Comparison of ENCODE assay signal across 8 cellular contexts in the genomic region with DNA sequence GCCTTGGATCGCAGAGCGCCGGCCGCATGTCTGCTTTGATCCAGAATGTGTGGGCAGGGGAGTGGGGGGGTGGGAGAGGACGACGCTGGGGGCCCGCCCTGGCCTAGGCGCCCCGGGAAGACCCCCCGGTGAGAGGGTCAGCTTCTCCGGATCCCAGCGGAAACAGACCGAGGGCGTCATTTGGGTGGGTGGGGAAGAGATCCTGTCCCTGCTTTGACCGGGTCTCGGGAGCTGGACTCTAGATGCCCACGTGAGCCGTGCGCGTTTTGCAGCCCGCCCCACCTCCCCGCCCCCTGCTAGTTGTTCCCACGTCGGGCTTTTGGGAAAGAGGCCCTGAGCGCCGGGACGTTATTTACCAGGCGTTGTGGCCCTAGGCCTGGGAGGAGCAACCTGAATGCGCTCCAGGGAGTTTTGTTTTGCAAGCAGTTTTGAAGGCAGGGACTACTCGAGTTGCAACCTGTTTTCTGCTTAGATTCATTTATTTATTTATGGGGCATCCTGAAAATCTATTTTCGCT. TPM values are rescaled to one million over a fixed set of nuclear protein-coding genes. Genes with fewer than 3 reads are reported as not detected.
DNase-seq lines count a peak whose midpoint lies in the region; ATAC-seq and TF ChIP-seq lines count a peak whose summit lies in the region.

No MANE protein-coding gene starts in this region.

- H3K36me3 ChIP-seq in SK-N-SH (replicated peaks in 1 of 2; ENCODE audit: control insufficient read depth in 1 of 2, insufficient read depth in 2 of 2, low read length in 1 of 2), result no peaks in the 10 kb centered on the region
- H3K36me3 ChIP-seq in ovary, result no peaks in the 10 kb centered on the region

- peaks cover 92% of the 10 kb centered on the region for H3K27me3 ChIP-seq in SK-N-SH (ENCODE audit: insufficient read depth)
- H3K27me3 ChIP-seq in ovary, result no peaks in the 10 kb centered on the region

- TF ChIP-seq EP300 in SK-N-SH (IDR thresholded peaks at IDR 0.05; ENCODE audit: borderline replicate concordance in 1 of 2, low read depth in 1 of 2, low read length in 1 of 2), result no peak
- no peak for TF ChIP-seq EP300 in ovary (IDR thresholded peaks at IDR 0.05)

- no peak overlapping the region for H3K9ac ChIP-seq in SK-N-SH

- no peak for TF ChIP-seq CTCF in activated CD8-positive, alpha-beta T cell treated with anti-CD3 and anti-CD28 coated beads for 36 hours (IDR thresholded peaks at IDR 0.05)
- no peak for TF ChIP-seq CTCF in SK-N-SH (IDR thresholded peaks at IDR 0.05)
- no peak for TF ChIP-seq CTCF in ovary (IDR thresholded peaks at IDR 0.05)

- WGBS in SK-N-SH (ENCODE audit: low lambda C conversion rate), result 17% methylated on average over 10 of the region's 31 CpGs
- 4 to 5% (median 4%) methylated on average over 31 of the region's 31 CpGs for WGBS in ovary, 3 donors

- H3K9me3 ChIP-seq in SK-N-SH (no peaks in the 10 kb centered on the region), ovary (no peaks in the 10 kb centered on the region)

- no peaks in the 10 kb centered on the region for H3F3A ChIP-seq in SK-N-SH (replicated peaks; ENCODE audit: insufficient read depth)

- peaks cover 62% of the 10 kb centered on the region for H3K27me3 Mint-ChIP-seq in activated CD8-positive, alpha-beta T cell treated with anti-CD3 and anti-CD28 coated beads, Interleukin-2, amount 10 ng/mL, durations not matched to agents 7 days and 5 days (ENCODE audit: low read depth)
- H3K27me3 Mint-ChIP-seq in activated CD8-positive, alpha-beta T cell treated with anti-CD3 and anti-CD28 coated beads for 36 hours, result peaks cover 59% of the 10 kb centered on the region

- peak overlapping the region; percentile 74 for H3K4me3 Mint-ChIP-seq in activated CD8-positive, alpha-beta T cell treated with anti-CD3 and anti-CD28 coated beads, Interleukin-2, amount 10 ng/mL, durations not matched to agents 7 days and 5 days
- H3K4me3 Mint-ChIP-seq in activated CD8-positive, alpha-beta T cell treated with anti-CD3 and anti-CD28 coated beads for 36 hours, result no peak overlapping the region

- H4K20me1 ChIP-seq in SK-N-SH (ENCODE audit: insufficient read depth), result no peaks in the 10 kb centered on the region

- H3K4me1 Mint-ChIP-seq in activated CD8-positive, alpha-beta T cell treated with anti-CD3 and anti-CD28 coated beads, Interleukin-2, amount 10 ng/mL, durations not matched to agents 7 days and 5 days (ENCODE audit: low read depth), result peaks cover 15% of the 10 kb centered on the region
- peaks cover 8% of the 10 kb centered on the region for H3K4me1 Mint-ChIP-seq in activated CD8-positive, alpha-beta T cell treated with anti-CD3 and anti-CD28 coated beads for 36 hours (ENCODE audit: low read depth)

- no peak overlapping the region for H3K27ac ChIP-seq in SK-N-SH (ENCODE audit: low read depth in 2 of 2, low read length in 1 of 2)
- H3K27ac ChIP-seq in ovary, result no peak overlapping the region

- TF ChIP-seq RAD21 in SK-N-SH (IDR thresholded peaks at IDR 0.05; ENCODE audit: low read length), result no peak

- no peaks in the 10 kb centered on the region for H3K9me2 ChIP-seq in SK-N-SH

- H3K36me3 Mint-ChIP-seq in activated CD8-positive, alpha-beta T cell treated with anti-CD3 and anti-CD28 coated beads, Interleukin-2, amount 10 ng/mL, durations not matched to agents 7 days and 5 days (ENCODE audit: low read depth), result no peaks in the 10 kb centered on the region
- H3K36me3 Mint-ChIP-seq in activated CD8-positive, alpha-beta T cell treated with anti-CD3 and anti-CD28 coated beads for 36 hours (ENCODE audit: low read depth), result no peaks in the 10 kb centered on the region

- H3K4me2 ChIP-seq in SK-N-SH, result peak overlapping the region; percentile 79

- ATAC-seq in activated CD8-positive, alpha-beta T cell treated with anti-CD3 and anti-CD28 coated beads, Interleukin-2, amount 10 ng/mL, durations not matched to agents 7 days and 5 days, result no peak
- ATAC-seq in activated CD8-positive, alpha-beta T cell treated with anti-CD3 and anti-CD28 coated beads for 36 hours, result no peak
- ATAC-seq in HG03469 (IDR thresholded peaks at IDR 0.05; ENCODE audit: unreplicated experiment) (no peak), HG03135 (IDR thresholded peaks at IDR 0.05; ENCODE audit: unreplicated experiment) (no peak)

- intact Hi-C loops in activated CD8-positive, alpha-beta T cell treated with anti-CD3 and anti-CD28 coated beads for 36 hours (cut with micrococcal nuclease), result no loop called here
- intact Hi-C loops in ovary (cut with DNase I), result no loop called here

- CTCF ChIA-PET in activated CD8-positive, alpha-beta T cell treated with anti-CD3 and anti-CD28 coated beads, Interleukin-2, amount 10 ng/mL, durations not matched to agents 7 days and 5 days (lab: Charles Lee), result no interaction called here
- CTCF ChIA-PET in activated CD8-positive, alpha-beta T cell treated with anti-CD3 and anti-CD28 coated beads for 36 hours (lab: Charles Lee), result no interaction called here
- CTCF ChIA-PET in SK-N-SH (lab: Yijun Ruan, JAX), result no interaction called here

- H3K9me3 Mint-ChIP-seq in activated CD8-positive, alpha-beta T cell treated with anti-CD3 and anti-CD28 coated beads, Interleukin-2, amount 10 ng/mL, durations not matched to agents 7 days and 5 days (ENCODE audit: insufficient read depth), result no peaks in the 10 kb centered on the region
- H3K9me3 Mint-ChIP-seq in activated CD8-positive, alpha-beta T cell treated with anti-CD3 and anti-CD28 coated beads for 36 hours, result no peaks in the 10 kb centered on the region

- H2AFZ ChIP-seq in SK-N-SH (ENCODE audit: low read depth), result peak overlapping the region; percentile 76; the same call in 1 of the 2 replicates

- TF ChIP-seq POLR2A in ovary (IDR thresholded peaks at IDR 0.05), result no peak

- H3K79me2 ChIP-seq in SK-N-SH (ENCODE audit: insufficient read depth), result no peaks in the 10 kb centered on the region

- H3K4me1 ChIP-seq in SK-N-SH (ENCODE audit: control insufficient read depth in 1 of 2, insufficient read depth in 2 of 2, low read depth in 1 of 2, low read length in 1 of 2) (no peaks in the 10 kb centered on the region; a peak in 1 of 4 replicates), ovary (ENCODE audit: insufficient read depth) (peaks cover 3% of the 10 kb centered on the region)

- DNase-seq in activated CD8-positive, alpha-beta T cell treated with anti-CD3 and anti-CD28 coated beads, Interleukin-2, amount 10 ng/mL, durations not matched to agents 7 days and 5 days, result no peak
- no peak for DNase-seq in activated CD8-positive, alpha-beta T cell treated with anti-CD3 and anti-CD28 coated beads for 36 hours
- DNase-seq in SK-N-SH (peak; percentile 42), glomerular visceral epithelial cell (ENCODE audit: extremely low spot score) (peak; percentile 76), ovary (peak; percentile 19 to 47 (median 31)), GM19240 (ENCODE audit: insufficient read length, low spot score) (no peak)

- no peak overlapping the region for H3K27ac Mint-ChIP-seq in activated CD8-positive, alpha-beta T cell treated with anti-CD3 and anti-CD28 coated beads, Interleukin-2, amount 10 ng/mL, durations not matched to agents 7 days and 5 days
- no peak overlapping the region for H3K27ac Mint-ChIP-seq in activated CD8-positive, alpha-beta T cell treated with anti-CD3 and anti-CD28 coated beads for 36 hours

- POLR2A ChIA-PET in activated CD8-positive, alpha-beta T cell treated with anti-CD3 and anti-CD28 coated beads, Interleukin-2, amount 10 ng/mL, durations not matched to agents 7 days and 5 days (lab: Charles Lee), result no interaction called here
- POLR2A ChIA-PET in activated CD8-positive, alpha-beta T cell treated with anti-CD3 and anti-CD28 coated beads for 36 hours (lab: Charles Lee), result no interaction called here
- POLR2A ChIA-PET in SK-N-SH (lab: Yijun Ruan, JAX), result no interaction called here

- peak overlapping the region in 1 of 2 experiments; percentile 50; a peak in 2 of 4 replicates for H3K4me3 ChIP-seq in SK-N-SH (ENCODE audit: low read depth in 2 of 2, low read length in 1 of 2)
- H3K4me3 ChIP-seq in ovary, result peak overlapping the region; percentile 47

TF ChIP-seq in SK-N-SH, 30 proteins besides CTCF, POLR2A, EP300 and RAD21 (continues in another document):
- no peak for TF ChIP-seq FOXJ3 (CRISPR knock-in tag; IDR thresholded peaks at IDR 0.05)
- no peak for TF ChIP-seq GATA2 (CRISPR knock-in tag; IDR thresholded peaks at IDR 0.05)
- TF ChIP-seq, protein P1, sequence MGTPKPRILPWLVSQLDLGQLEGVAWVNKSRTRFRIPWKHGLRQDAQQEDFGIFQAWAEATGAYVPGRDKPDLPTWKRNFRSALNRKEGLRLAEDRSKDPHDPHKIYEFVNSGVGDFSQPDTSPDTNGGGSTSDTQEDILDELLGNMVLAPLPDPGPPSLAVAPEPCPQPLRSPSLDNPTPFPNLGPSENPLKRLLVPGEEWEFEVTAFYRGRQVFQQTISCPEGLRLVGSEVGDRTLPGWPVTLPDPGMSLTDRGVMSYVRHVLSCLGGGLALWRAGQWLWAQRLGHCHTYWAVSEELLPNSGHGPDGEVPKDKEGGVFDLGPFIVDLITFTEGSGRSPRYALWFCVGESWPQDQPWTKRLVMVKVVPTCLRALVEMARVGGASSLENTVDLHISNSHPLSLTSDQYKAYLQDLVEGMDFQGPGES (IDR thresholded peaks at IDR 0.05; ENCODE audit: low read depth, low read length), result no peak
- TF ChIP-seq MEF2A (IDR thresholded peaks at IDR 0.05; ENCODE audit: borderline replicate concordance, low read depth), result no peak
- TF ChIP-seq TEAD4 (IDR thresholded peaks at IDR 0.05; ENCODE audit: borderline replicate concordance, insufficient read depth), result no peak
- TF ChIP-seq TAF1 (IDR thresholded peaks at IDR 0.05; ENCODE audit: borderline replicate concordance, low read depth, low read length), result no peak
- TF ChIP-seq POLR2AphosphoS5 (IDR thresholded peaks at IDR 0.05; ENCODE audit: low read depth, low read length), result no peak

RNA-seq across cellular contexts. Expression of gene DSP, which starts 1.5 kb away (rescaled TPM):
- total RNA-seq in activated CD8-positive, alpha-beta T cell treated with anti-CD3 and anti-CD28 coated beads, Interleukin-2, amount 10 ng/mL, durations not matched to agents 7 days and 5 days, result under 1 TPM; 0.08 to 0.13 TPM
- total RNA-seq in activated CD8-positive, alpha-beta T cell treated with anti-CD3 and anti-CD28 coated beads for 36 hours, result under 1 TPM; 0.07 to 0.25 TPM
- polyA plus RNA-seq in SK-N-SH (2012; rRNA removed) (0.02 TPM in 1 of 2 replicates, not detected in the other), ovary (10 to 100 TPM in 1 of 2 donors, 1 to 10 TPM in 1; 4.4 to 12.7 TPM)
- polyA plus RNA-seq in SK-N-SH (2012; cell fraction: cytosol; rRNA removed), result 0.01 TPM in 1 of 2 replicates, not detected in the other
- polyA plus RNA-seq in SK-N-SH (2012; cell fraction: nucleus; rRNA removed), result 0.01 TPM in 1 of 2 replicates, not detected in the other
- 10 to 100 TPM in 1 of 7 donors, 1 to 10 TPM in 6; 2.1 to 65.7 (median 6.7) TPM for total RNA-seq in ovary

RNA-seq across cellular contexts. Expression of gene SNRNP48, which starts 47.1 kb away (rescaled TPM):
- total RNA-seq in activated CD8-positive, alpha-beta T cell treated with anti-CD3 and anti-CD28 coated beads, Interleukin-2, amount 10 ng/mL, durations not matched to agents 7 days and 5 days, result 10 to 100 TPM; 16.5 to 19.7 TPM
- total RNA-seq in activated CD8-positive, alpha-beta T cell treated with anti-CD3 and anti-CD28 coated beads for 36 hours, result 10 to 100 TPM; 19.8 to 22.4 TPM
- 4.3 and 5.7 TPM in 2 replicates for polyA plus RNA-seq in SK-N-SH (2012; rRNA removed)
- polyA plus RNA-seq in SK-N-SH (2012; cell fraction: cytosol; rRNA removed), result 3.7 and 4.3 TPM in 2 replicates
- polyA plus RNA-seq in SK-N-SH (2012; cell fraction: nucleus; rRNA removed), result 4.4 and 10.4 TPM in 2 replicates
- total RNA-seq in ovary, result 10 to 100 TPM in 6 of 7 donors, 1 to 10 TPM in 1; 8.6 to 19.6 (median 12.3) TPM
- 10 to 100 TPM in 1 of 2 donors, 1 to 10 TPM in 1; 9.8 to 11.7 TPM for polyA plus RNA-seq in ovary

Comparison
In these comparisons a context has a peak if more than half of its experiments do, and no peak if none do; other contexts are left out.
1. DNase-seq: peak in SK-N-SH (single experiment), glomerular visceral epithelial cell (single experiment) and ovary (5 of 5); none in activated CD8-positive, alpha-beta T cell treated with anti-CD3 and anti-CD28 coated beads, Interleukin-2, amount 10 ng/mL, durations not matched to agents 7 days and 5 days (single experiment), activated CD8-positive, alpha-beta T cell treated with anti-CD3 and anti-CD28 coated beads for 36 hours (single experiment) and GM19240 (single experiment).